In the genomic region with DNA sequence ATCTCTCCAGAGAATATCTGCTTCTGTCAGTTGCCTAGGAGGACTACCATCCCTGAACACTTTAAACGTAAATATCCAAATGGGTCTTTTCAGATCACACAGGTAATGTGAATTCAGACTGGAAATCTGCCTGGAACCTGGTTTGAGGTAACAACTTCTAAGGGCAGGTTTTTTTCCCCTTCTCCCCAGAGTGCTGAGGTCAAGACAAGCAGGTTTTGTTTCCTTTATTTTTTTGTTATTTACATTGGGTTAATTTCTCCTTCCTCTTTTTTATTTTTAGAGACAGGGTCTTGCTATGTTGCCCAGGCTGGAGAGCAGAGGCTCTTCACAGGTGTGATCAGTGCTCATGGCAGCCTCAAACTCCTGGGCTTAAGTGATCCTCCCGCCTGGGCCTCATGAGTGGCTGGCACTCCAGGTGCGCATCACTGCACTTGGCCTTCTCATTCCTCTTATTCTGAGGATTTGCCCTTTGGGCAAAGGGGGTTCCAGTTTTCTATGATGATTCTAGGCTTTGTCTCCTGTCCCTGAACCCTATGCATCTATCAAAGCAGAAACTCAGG, we compare ENCODE assay signal across 14 cellular contexts.
"Had no signal": no experiment of that assay in that cellular context is flagged by ENCODE, and none has a peak within 500 bp of the region (broad histone marks: within the 10 kb centered on the region; RNA-seq: fewer than 3 reads in every experiment).

No MANE protein-coding gene starts in this region.

- H3K4me1 ChIP-seq: colonic mucosa, left ventricle myocardium inferior had no signal

- FAIRE-seq: astrocyte, frontal cortex, keratinocyte had no signal

- H3K27me3 ChIP-seq: colonic mucosa, heart right ventricle, transverse colon had no signal

- DNase-seq: activated CD4-positive, alpha-beta memory T cell treated with anti-CD3 and anti-CD28 coated beads for 36 hours; activated CD8-positive, alpha-beta memory T cell treated with anti-CD3 and anti-CD28 coated beads, Interleukin-2, amount 50 U/mL, for 4 hours; activated naive CD4-positive, alpha-beta T cell; activated T-cell treated with anti-CD3 and anti-CD28 coated beads, Interleukin-2, amount 50 U/mL, for 72 hours; colonic mucosa; effector CD4-positive, alpha-beta T cell; heart right ventricle; left ventricle myocardium inferior; T-helper 9 cell; transverse colon had no signal

- H3K36me3 ChIP-seq: colonic mucosa, heart right ventricle, transverse colon had no signal

- H3K27ac ChIP-seq: colonic mucosa, heart right ventricle, left ventricle myocardium inferior, skin epidermis, transverse colon had no signal

- ATAC-seq: activated T-cell treated with anti-CD3 and anti-CD28 coated beads, Interleukin-2, amount 50 U/mL, for 72 hours; heart right ventricle had no signal

- H3K27ac Mint-ChIP-seq: activated CD4-positive, alpha-beta memory T cell treated with anti-CD3 and anti-CD28 coated beads for 36 hours; activated T-cell treated with anti-CD3 and anti-CD28 coated beads, Interleukin-2, amount 50 U/mL, for 72 hours had no signal

- H3K4me3 Mint-ChIP-seq: activated CD4-positive, alpha-beta memory T cell treated with anti-CD3 and anti-CD28 coated beads for 36 hours; activated T-cell treated with anti-CD3 and anti-CD28 coated beads, Interleukin-2, amount 50 U/mL, for 72 hours had no signal

- H3K9me3 ChIP-seq: colonic mucosa, transverse colon had no signal

- H3K4me3 ChIP-seq: colonic mucosa, heart right ventricle, left ventricle myocardium inferior, skin epidermis, transverse colon had no signal

- H3K27me3 Mint-ChIP-seq: activated CD4-positive, alpha-beta memory T cell treated with anti-CD3 and anti-CD28 coated beads for 36 hours had no signal
